8 cellular contexts compared by ENCODE assay signal in the genomic region with DNA sequence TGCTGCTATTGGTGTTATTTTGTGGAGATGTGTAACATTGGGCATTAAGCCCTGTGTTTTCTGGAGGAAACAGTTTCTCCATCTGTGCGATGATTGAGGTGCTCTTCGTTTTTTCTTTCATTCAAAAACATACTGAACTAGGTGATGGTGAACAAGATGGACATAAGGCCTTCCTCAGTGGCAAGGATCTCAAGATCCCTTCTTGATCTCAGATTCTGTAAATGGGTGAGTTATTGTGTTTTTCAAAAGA.
A peak's percentile ranks its signal among the peaks of the same experiment; 100 is the strongest.
DNase-seq lines count a peak whose midpoint lies in the region; TF ChIP-seq lines count a peak whose summit lies in the region.

No MANE protein-coding gene starts in this region.

- H3K27me3 ChIP-seq in NT2/D1 (ENCODE audit: insufficient read depth, insufficient read length) (peaks cover 19% of the 10 kb centered on the region), endocrine pancreas (ENCODE audit: control insufficient read depth, insufficient read depth, low read length) (no peaks in the 10 kb centered on the region)

- no peak for TF ChIP-seq CTCF in retinal pigment epithelial cell (conservative IDR thresholded peaks at IDR 0.05; ENCODE audit: low read depth, low read length)

- peak overlapping the region; percentile 75 for H3K9ac ChIP-seq in NT2/D1 (ENCODE audit: insufficient read length, low read depth)
- no peak overlapping the region for H3K9ac ChIP-seq in endocrine pancreas (ENCODE audit: control insufficient read depth, insufficient read depth, low read length)

- H3K36me3 ChIP-seq in NT2/D1 (ENCODE audit: insufficient read depth, insufficient read length, low read length) (no peaks in the 10 kb centered on the region), endocrine pancreas (ENCODE audit: control insufficient read depth, insufficient read depth, low read length) (no peaks in the 10 kb centered on the region)

- H3K4me1 ChIP-seq in NT2/D1 (ENCODE audit: insufficient read depth, insufficient read length), result no peaks in the 10 kb centered on the region
- peaks cover 14% of the 10 kb centered on the region for H3K4me1 ChIP-seq in endocrine pancreas (ENCODE audit: control insufficient read depth, insufficient read depth, low read length)

- peak overlapping the region; percentile 57 for H3K4me3 ChIP-seq in NT2/D1 (ENCODE audit: insufficient read length, low read depth)
- peak overlapping the region; percentile 77 for H3K4me3 ChIP-seq in endocrine pancreas (ENCODE audit: control insufficient read depth, insufficient read depth, low read length)
- peak overlapping the region; percentile 55 for H3K4me3 ChIP-seq in retinal pigment epithelial cell (ENCODE audit: low read length)

- peak; percentile 86 for DNase-seq in DMS 273 (lab: John Stamatoyannopoulos, UW; ENCODE audit: unreplicated experiment)
- DNase-seq in DMS 273 treated with DMSO at 0.1 percent for 48 hours (lab: John Stamatoyannopoulos, UW), result no peak
- DNase-seq in NT2/D1 (ENCODE audit: low read depth, low spot score), result no peak
- DNase-seq in retinal pigment epithelial cell (ENCODE audit: low read depth), result no peak
- DNase-seq in NCI-H510A treated with DMSO at 0.1 percent for 48 hours (lab: John Stamatoyannopoulos, UW), result no peak
- no peak for DNase-seq in SHP77 (lab: John Stamatoyannopoulos, UW)
- no peak for DNase-seq in activated CD8-positive, alpha-beta memory T cell treated with anti-CD3 and anti-CD28 coated beads for 24 hours

- no peaks in the 10 kb centered on the region for H3K9me3 ChIP-seq in NT2/D1 (ENCODE audit: insufficient read depth, low read length)
- no peaks in the 10 kb centered on the region for H3K9me3 ChIP-seq in endocrine pancreas (ENCODE audit: control insufficient read depth, low read length)
